ENCODE assay signal across 17 cellular contexts in the genomic region with DNA sequence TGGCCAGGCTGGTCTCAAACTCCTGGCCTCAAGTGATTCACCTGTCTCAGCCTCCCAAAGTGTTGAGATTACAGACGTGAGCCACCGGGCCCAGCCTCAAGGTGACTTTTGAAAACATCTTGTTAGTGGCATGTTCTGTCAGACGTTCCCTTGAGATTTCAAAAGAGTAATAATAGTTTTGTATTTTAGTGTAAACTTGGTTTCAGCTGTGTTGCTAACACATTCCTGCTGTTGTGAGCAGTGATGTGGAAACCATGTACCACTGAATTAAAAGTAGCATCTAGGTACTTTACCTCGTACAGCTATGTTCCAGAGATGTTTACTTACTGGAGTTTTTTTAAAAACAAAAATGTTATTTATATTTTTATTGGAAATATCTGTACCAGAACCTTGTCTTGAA.
"Had no signal": no experiment of that assay in that cellular context is flagged by ENCODE, and none has a peak within 500 bp of the region (broad histone marks: within the 10 kb centered on the region; RNA-seq: fewer than 3 reads in every experiment).

No MANE protein-coding gene starts in this region.

- DNase-seq: activated CD4-positive, alpha-beta T cell treated with anti-CD3 and anti-CD28 coated beads for 36 hours; activated CD8-positive, alpha-beta T cell treated with anti-CD3 and anti-CD28 coated beads for 36 hours; activated naive CD4-positive, alpha-beta T cell treated with anti-CD3 and anti-CD28 coated beads for 36 hours; foreskin keratinocyte; head of caudate nucleus; left cardiac atrium; midbrain; naive B cell; retina; stimulated activated CD4-positive, alpha-beta T cell treated with anti-CD3 and anti-CD28 coated beads, Interleukin-15, amount 100 ng/mL, for 24 hours; stimulated activated CD4-positive, alpha-beta T cell treated with anti-CD3 and anti-CD28 coated beads, Interleukin-4, amount 100 ng/mL, for 24 hours; stimulated activated naive CD8-positive, alpha-beta T cell treated with anti-CD3 and anti-CD28 coated beads, Interleukin-15, amount 100 ng/mL, for 72 hours; testis; upper lobe of right lung; WERI-Rb-1 had no signal

- ATAC-seq: activated CD4-positive, alpha-beta T cell treated with anti-CD3 and anti-CD28 coated beads for 36 hours; activated CD8-positive, alpha-beta T cell treated with anti-CD3 and anti-CD28 coated beads for 36 hours; foreskin keratinocyte; left cardiac atrium; stimulated activated naive CD8-positive, alpha-beta T cell treated with anti-CD3 and anti-CD28 coated beads, Interleukin-15, amount 100 ng/mL, for 72 hours; upper lobe of right lung had no signal

- H3K9me3 ChIP-seq: testis, upper lobe of right lung had no signal

- H3K27ac ChIP-seq: foreskin keratinocyte, parathyroid adenoma, testis, upper lobe of right lung, WERI-Rb-1 had no signal

- H3K27me3 ChIP-seq: foreskin keratinocyte, testis, upper lobe of right lung had no signal

- H3K36me3 ChIP-seq: upper lobe of right lung, WERI-Rb-1 had no signal

- H3K4me3 ChIP-seq: lung, testis, upper lobe of right lung had no signal

- H3K4me1 ChIP-seq: parathyroid adenoma had no signal
